ENCODE assay signal across 36 cellular contexts in genomic region chr4:179823342-179823741, GRCh38.
"Had no signal": no experiment of that assay in that cellular context is flagged by ENCODE, and none has a peak within 500 bp of the region (broad histone marks: within the 10 kb centered on the region; RNA-seq: fewer than 3 reads in every experiment).

No MANE protein-coding gene starts in this region.

- H3K36me3 ChIP-seq: MG63 had no signal

- H3K4me3 ChIP-seq: MG63 had no signal

- DNase-seq: Karpas-422, Kasumi-1, MG63, MM.1S, MV-4-11, NCI-H1048, NCI-H1092, NCI-H1092 treated with DMSO at 0.1 percent for 48 hours, NCI-H1105, NCI-H1105 treated with DMSO at 0.1 percent for 48 hours, NCI-H1417, NCI-H1417 treated with DMSO at 0.1 percent for 48 hours, NCI-H1436, NCI-H1436 treated with DMSO at 0.1 percent for 48 hours, NCI-H146, NCI-H1694, NCI-H1694 treated with DMSO at 0.1 percent for 48 hours, NCI-H187, NCI-H187 treated with DMSO at 0.1 percent for 48 hours, NCI-H1930, NCI-H2029, NCI-H2029 treated with DMSO at 0.1 percent for 48 hours, NCI-H2081, NCI-H2081 treated with DMSO at 0.1 percent for 48 hours, NCI-H2107, NCI-H2171, NCI-H2171 treated with DMSO at 0.1 percent for 48 hours, NCI-H2227 treated with DMSO at 0.1 percent for 48 hours, NCI-H226, NCI-H345, NCI-H446, NCI-H446 treated with DMSO at 0.1 percent for 48 hours, NCI-H510A, NCI-H510A treated with DMSO at 0.1 percent for 48 hours, NCI-H524, NCI-H524 treated with DMSO at 0.1 percent for 48 hours had no signal

- H3K9me3 ChIP-seq: MG63 had no signal

- H3K27me3 ChIP-seq: MG63 had no signal
